8 cellular contexts compared by ENCODE assay signal in the genomic region with DNA sequence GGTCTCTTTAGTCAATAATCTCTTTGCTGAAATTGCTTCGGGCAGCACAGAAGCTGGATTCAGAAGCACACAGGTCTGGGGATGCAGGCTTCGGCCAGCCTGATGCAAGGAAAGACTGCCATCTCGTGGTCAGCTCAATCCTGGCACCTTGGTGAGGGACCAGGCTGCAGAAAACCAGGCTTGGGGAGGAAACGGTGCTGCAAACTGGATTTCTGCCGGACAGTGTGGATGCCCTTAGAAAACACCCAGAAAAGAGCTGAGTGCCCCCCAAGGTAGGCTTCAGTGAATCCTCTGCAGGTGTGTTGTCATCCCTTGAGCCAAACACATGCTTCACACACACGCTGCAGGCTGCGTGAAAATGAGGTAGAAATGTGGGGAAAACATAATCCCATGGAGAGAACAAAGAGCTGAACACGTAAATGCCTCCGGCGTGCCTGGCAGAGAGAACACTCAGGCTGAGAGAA.
DNase-seq lines count a peak whose midpoint lies in the region; ATAC-seq and TF ChIP-seq lines count a peak whose summit lies in the region.

No MANE protein-coding gene starts in this region.

- no peaks in the 10 kb centered on the region for H3K27me3 ChIP-seq in KMS-11 (ENCODE audit: insufficient read depth, low read depth)

- H2AFZ ChIP-seq in KMS-11 (ENCODE audit: low read depth), result no peak overlapping the region

- H3K9me3 Mint-ChIP-seq in CD14-positive monocyte, result peaks cover 0 to 5% (median 0%) of the 10 kb centered on the region in 7 donors

- no peaks in the 10 kb centered on the region for H3K36me3 ChIP-seq in KMS-11 (ENCODE audit: insufficient read depth)

- no peaks in the 10 kb centered on the region for H3K4me1 ChIP-seq in KMS-11 (ENCODE audit: low read depth, poor library complexity, severe bottlenecking)

- TF ChIP-seq CTCF in CD14-positive monocyte (IDR thresholded peaks at IDR 0.05) (peak; percentile 56), KMS-11 (conservative IDR thresholded peaks at IDR 0.05; ENCODE audit: low read depth, low read length) (peak; percentile 71)

- peak; percentile 82 for ATAC-seq in GM18909 (IDR thresholded peaks at IDR 0.05; ENCODE audit: poor library complexity, unreplicated experiment)
- ATAC-seq in GM18858 (IDR thresholded peaks at IDR 0.05; ENCODE audit: unreplicated experiment), result no peak

- no peak overlapping the region for H3K27ac Mint-ChIP-seq in CD14-positive monocyte

- H3K4me1 Mint-ChIP-seq in CD14-positive monocyte, result no peaks in the 10 kb centered on the region

- no peaks in the 10 kb centered on the region for H4K20me1 ChIP-seq in KMS-11 (ENCODE audit: insufficient read depth)

- no peaks in the 10 kb centered on the region for H3K36me3 Mint-ChIP-seq in CD14-positive monocyte

- no peak overlapping the region for H3K9ac ChIP-seq in KMS-11

- H3K4me3 Mint-ChIP-seq in CD14-positive monocyte, result no peak overlapping the region

- H3K27me3 Mint-ChIP-seq in CD14-positive monocyte (ENCODE audit: low read depth in 3 of 3), result peaks cover 8 to 10% (median 9%) of the 10 kb centered on the region in 3 donors

- H3K27ac ChIP-seq in KMS-11, result no peak overlapping the region

- DNase-seq in CD14-positive monocyte (ENCODE audit: low spot score) (no peak), SK-N-DZ (ENCODE audit: low spot score) (peak; percentile 45), anterior cingulate cortex (lab: John Stamatoyannopoulos, UW) (peak in 56 of 58 donors; percentile 12 to 90 (median 74)), iPS DF 19.7 (ENCODE audit: low read depth, low spot score) (peak; percentile 35)
- peak; percentile 70 for DNase-seq in stimulated activated CD4-positive, alpha-beta T cell treated with anti-CD3 and anti-CD28 coated beads, Interleukin-15, amount 100 ng/mL, for 24 hours

- H3K4me3 ChIP-seq in KMS-11 (IDR thresholded peaks at IDR 0.05; ENCODE audit: insufficient read depth, low read depth, low read length), result no peak overlapping the region

- intact Hi-C loops in CD14-positive monocyte (cut with micrococcal nuclease), result no loop called here

- H3K4me2 ChIP-seq in KMS-11, result no peak overlapping the region

- H3K79me2 ChIP-seq in KMS-11 (ENCODE audit: insufficient read depth, low read depth), result no peaks in the 10 kb centered on the region
